In the genomic region with DNA sequence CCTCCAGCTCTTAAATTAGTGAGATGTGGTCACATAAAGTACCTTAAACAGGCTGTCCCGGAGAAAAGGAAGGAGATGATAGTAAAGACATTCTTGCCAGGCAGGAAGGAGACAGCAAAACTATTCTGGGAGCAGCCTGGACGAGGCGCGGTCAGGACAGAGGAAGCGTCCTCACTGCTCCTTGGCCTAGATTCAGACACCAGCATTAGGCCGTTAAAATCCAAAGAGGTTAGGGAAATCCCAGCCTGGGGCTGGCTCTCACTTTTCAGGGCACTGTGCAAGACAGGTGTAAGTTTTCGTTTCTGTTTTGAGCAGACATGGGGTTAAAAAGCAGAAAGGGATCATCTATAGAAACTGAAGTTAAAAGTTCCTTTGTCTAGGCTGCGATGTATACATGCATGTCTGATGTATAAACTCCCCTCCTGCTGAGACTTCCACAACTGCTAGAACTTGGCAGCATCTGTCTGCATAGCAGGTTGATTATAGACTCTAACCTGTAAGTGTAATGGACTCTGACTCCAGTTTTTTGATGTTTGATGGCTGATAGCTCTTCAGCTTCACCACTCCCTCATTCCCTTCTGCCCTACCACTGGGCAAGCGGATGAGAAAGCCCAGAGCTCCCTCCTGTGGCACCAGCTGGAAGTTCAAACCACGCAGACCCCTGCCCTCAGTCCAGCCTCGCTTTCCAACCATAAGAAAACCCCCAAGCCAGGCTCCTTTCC, we compare ENCODE assay signal across 8 cellular contexts. TPM values are rescaled to one million over a fixed set of nuclear protein-coding genes. Genes with fewer than 3 reads are reported as not detected.
A peak's percentile ranks its signal among the peaks of the same experiment; 100 is the strongest.
DNase-seq lines count a peak whose midpoint lies in the region; ATAC-seq and TF ChIP-seq lines count a peak whose summit lies in the region.

No MANE protein-coding gene starts in this region.

- peak overlapping the region; percentile 71 for H3K9ac ChIP-seq in adipocyte (ENCODE audit: low read length)

- peak overlapping the region; percentile 54 for H3K4me3 ChIP-seq in adipocyte (ENCODE audit: low read length)
- peak overlapping the region; percentile 32 to 37 (median 34) for H3K4me3 ChIP-seq in gastrocnemius medialis

- peak; percentile 28 for DNase-seq in GDM1 (lab: John Stamatoyannopoulos, UW)
- peak; percentile 72 for DNase-seq in KBM-7
- peak; percentile 35 for DNase-seq in SK-N-DZ (ENCODE audit: low spot score)
- DNase-seq in adipocyte (ENCODE audit: low read depth): peak; percentile 63
- DNase-seq in left ventricle myocardium superior: peak; percentile 58
- DNase-seq in gastrocnemius medialis: peak; percentile 28 to 54

- H3K36me3 ChIP-seq in adipocyte (ENCODE audit: control insufficient read depth, insufficient read depth, low read length, severe bottlenecking): no peaks in the 10 kb centered on the region
- H3K36me3 ChIP-seq in gastrocnemius medialis: no peaks in the 10 kb centered on the region

- H3K9me3 ChIP-seq in adipocyte (ENCODE audit: control insufficient read depth, low read length): no peaks in the 10 kb centered on the region
- no peaks in the 10 kb centered on the region for H3K9me3 ChIP-seq in gastrocnemius medialis

- H3K27me3 ChIP-seq in adipocyte (replicated peaks; ENCODE audit: control insufficient read depth, insufficient read depth, low read length) (peaks cover under 1% of the 10 kb centered on the region), gastrocnemius medialis (no peaks in the 10 kb centered on the region)

- peak; percentile 63 for ATAC-seq in GM21717 (IDR thresholded peaks at IDR 0.05; ENCODE audit: unreplicated experiment)
- peak; percentile 88 for ATAC-seq in left ventricle myocardium superior
- ATAC-seq in gastrocnemius medialis: peak; percentile 80 to 87
- ATAC-seq in GM19328 (IDR thresholded peaks at IDR 0.05; ENCODE audit: unreplicated experiment): no peak

- no peak for TF ChIP-seq POLR2A in gastrocnemius medialis (IDR thresholded peaks at IDR 0.05)

- H3K4me1 ChIP-seq in adipocyte (ENCODE audit: control insufficient read depth, insufficient read depth, low read length): peaks cover 34% of the 10 kb centered on the region
- H3K4me1 ChIP-seq in gastrocnemius medialis: peaks cover 6 to 19% of the 10 kb centered on the region in 2 donors

- intact Hi-C loops in left ventricle myocardium superior (cut with micrococcal nuclease): loop anchor here (2.0 kb wide), 1 partner anchor 193 kb away; no protein-coding TSS in a partner anchor
- intact Hi-C loops in gastrocnemius medialis (cut with DNase I; ENCODE audit: low total_unique reads): loop anchor here (1.0 to 10.0 kb wide), 3 partner anchors 193 to 437 kb away; a partner anchor contains a TSS

- in situ Hi-C loops in KBM-7 (cut with MboI; ENCODE audit: low pct_unique_long_range_greater_than_20kb, low sequenced_read_pairs): no loop called here
- in situ Hi-C loops in gastrocnemius medialis (cut with MboI; ENCODE audit: low sequenced_read_pairs in 4 of 4): loop anchor here (5.0 to 25.0 kb wide), 2 partner anchors 190 to 330 kb away; no protein-coding TSS in a partner anchor

- peak overlapping the region; percentile 77 to 85 (median 82) for H3K27ac ChIP-seq in gastrocnemius medialis

- TF ChIP-seq CTCF in gastrocnemius medialis (IDR thresholded peaks at IDR 0.05 in 4 of 5, conservative IDR thresholded peaks at IDR 0.05 in 1 of 5): peak; percentile 68 to 83 (median 76)

RNA-seq across cellular contexts. Expression of a gene that starts 21.5 kb away (rescaled TPM):
- 3.5 and 4.0 TPM in 2 replicates for polyA plus RNA-seq in SK-N-DZ (2014; cell fraction: cytosol; rRNA removed)
- 0.99 and 2.4 TPM in 2 replicates for polyA plus RNA-seq in SK-N-DZ (2014; cell fraction: nucleus; rRNA removed)
- total RNA-seq in left ventricle myocardium superior (4.9 TPM), gastrocnemius medialis (1 to 10 TPM in 1 of 4 donors, under 1 TPM in 3; 0.39 to 2.1 (median 0.52) TPM)

RNA-seq across cellular contexts. Expression of a gene that starts 23.6 kb away (rescaled TPM):
- 11.7 and 12.2 TPM in 2 replicates for polyA plus RNA-seq in SK-N-DZ (2014; cell fraction: cytosol; rRNA removed)
- 4.4 and 5.4 TPM in 2 replicates for polyA plus RNA-seq in SK-N-DZ (2014; cell fraction: nucleus; rRNA removed)
- 34.6 TPM for total RNA-seq in left ventricle myocardium superior
- 1 to 10 TPM; 4.3 to 8.7 (median 5.8) TPM for total RNA-seq in gastrocnemius medialis
